33 cellular contexts compared by ENCODE assay signal in genomic region chr18:9292047-9292446, GRCh38.
"Had no signal": no experiment of that assay in that cellular context is flagged by ENCODE, and none has a peak within 500 bp of the region (broad histone marks: within the 10 kb centered on the region; RNA-seq: fewer than 3 reads in every experiment).

No MANE protein-coding gene starts in this region.

- H3K4me1 ChIP-seq: adrenal gland, body of pancreas, breast epithelium had no signal

- H3K36me3 ChIP-seq: adrenal gland, brain microvascular endothelial cell, breast epithelium had no signal

- H3K4me3 ChIP-seq: adrenal gland, body of pancreas, breast epithelium had no signal

- H3K27ac ChIP-seq: adrenal gland, body of pancreas, brain microvascular endothelial cell, breast epithelium, VCaP had no signal

- DNase-seq: activated B cell treated with CpG ODN at 0.5 μM for 24 hours; activated CD4-positive, alpha-beta memory T cell treated with anti-CD3 and anti-CD28 coated beads for 36 hours; activated CD4-positive, alpha-beta T cell treated with anti-CD3 and anti-CD28 coated beads for 4 hours; activated CD4-positive, alpha-beta T cell treated with anti-CD3 and anti-CD28 coated beads, Interleukin-2, amount 10 ng/mL, durations not matched to agents 24 days and 14 days; activated CD4-positive, alpha-beta T cell treated with anti-CD3 and anti-CD28 coated beads, Interleukin-2, amount 50 U/mL, for 1 hour; activated CD4-positive, alpha-beta T cell treated with anti-CD3 and anti-CD28 coated beads, Interleukin-2, amount 50 U/mL, for 4 hours; activated CD4-positive, CD25-positive, alpha-beta regulatory T cell treated with anti-CD3 and anti-CD28 coated beads, Interleukin-2, amount 50 U/mL, for 72 hours; activated CD8-positive, alpha-beta memory T cell treated with anti-CD3 and anti-CD28 coated beads, Interleukin-2, amount 50 U/mL, for 4 hours; activated CD8-positive, alpha-beta T cell treated with anti-CD3 and anti-CD28 coated beads for 36 hours; activated effector memory CD4-positive, alpha-beta T cell treated with anti-CD3 and anti-CD28 coated beads, Interleukin-2, amount 50 U/mL, for 16 hours; activated gamma-delta T cell treated with Interleukin-2 at 50 U/mL for 16 hours; activated naive CD4-positive, alpha-beta T cell; activated naive CD4-positive, alpha-beta T cell treated with anti-CD3 and anti-CD28 coated beads for 36 hours; activated naive CD4-positive, alpha-beta T cell treated with anti-CD3 and anti-CD28 coated beads, Interleukin-2, amount 50 U/mL, for 16 hours; activated naive CD8-positive, alpha-beta T cell treated with anti-CD3 and anti-CD28 coated beads for 36 hours; activated T-cell treated with anti-CD3 and anti-CD28 coated beads for 4 hours; activated T-cell treated with anti-CD3 and anti-CD28 coated beads, Interleukin-2, amount 50 U/mL, for 1 hour; activated T-cell treated with anti-CD3 and anti-CD28 coated beads, Interleukin-2, amount 50 U/mL, for 4 hours; activated T-cell treated with anti-CD3 and anti-CD28 coated beads, Interleukin-2, amount 50 U/mL, for 72 hours; adrenal gland; amniotic stem cell; aorta; body of pancreas; brain microvascular endothelial cell; central memory CD4-positive, alpha-beta T cell; T-helper 2 cell; T-helper 9 cell had no signal

- ATAC-seq: activated CD8-positive, alpha-beta T cell treated with anti-CD3 and anti-CD28 coated beads for 36 hours; activated naive CD4-positive, alpha-beta T cell treated with anti-CD3 and anti-CD28 coated beads, Interleukin-2, amount 50 U/mL, for 72 hours; activated T-cell treated with anti-CD3 and anti-CD28 coated beads, Interleukin-2, amount 50 U/mL, for 4 hours; activated T-helper 17 cell treated with anti-CD3 and anti-CD28 coated beads, Interleukin-2, amount 50 U/mL, for 72 hours; body of pancreas had no signal

- H3K27me3 ChIP-seq: adrenal gland, body of pancreas, brain microvascular endothelial cell, breast epithelium had no signal

- FAIRE-seq: astrocyte, TTC549 had no signal

- H3K9me3 ChIP-seq: adrenal gland, body of pancreas had no signal
